Comparison of ENCODE assay signal across 19 cellular contexts in genomic region chr17:81807839-81808238, GRCh38. TPM values are rescaled to one million over a fixed set of nuclear protein-coding genes. Genes with fewer than 3 reads are reported as not detected.
DNase-seq lines count a peak whose midpoint lies in the region; ATAC-seq and TF ChIP-seq lines count a peak whose summit lies in the region.
"Had no signal": no experiment of that assay in that cellular context is flagged by ENCODE, and none has a peak within 500 bp of the region (broad histone marks: within the 10 kb centered on the region; RNA-seq: fewer than 3 reads in every experiment).

No MANE protein-coding gene starts in this region.

- peaks cover 24 to 69% of the 10 kb centered on the region in 2 donors for H3K27me3 Mint-ChIP-seq in effector memory CD8-positive, alpha-beta T cell

- peak; percentile 5; the same call in 2 of the 3 replicates for ATAC-seq in SK-N-SH treated with all-trans-retinoic acid at 6 μM for 48 hours
- ATAC-seq in left colon: peak; percentile 12
- ATAC-seq in effector memory CD8-positive, alpha-beta T cell (replicated peaks): no peak

- H3K27ac ChIP-seq in SK-N-SH (ENCODE audit: low read depth in 2 of 2, low read length in 1 of 2): no peak overlapping the region

- TF ChIP-seq CTCF in SK-N-SH (IDR thresholded peaks at IDR 0.05) (no peak), NB4 (IDR thresholded peaks at IDR 0.05; ENCODE audit: low read depth, low read length) (no peak)

- WGBS in SK-N-SH (ENCODE audit: low lambda C conversion rate): 40% methylated on average over 6 of the region's 13 CpGs

- H3K36me3 ChIP-seq in SK-N-SH (replicated peaks in 1 of 2; ENCODE audit: control insufficient read depth in 1 of 2, insufficient read depth in 2 of 2, low read length in 1 of 2): no peaks in the 10 kb centered on the region
- H3K36me3 ChIP-seq: HAP-1 had no signal

- no peak for TF ChIP-seq EP300 in SK-N-SH (IDR thresholded peaks at IDR 0.05; ENCODE audit: borderline replicate concordance in 1 of 2, low read depth in 1 of 2, low read length in 1 of 2)

- peaks cover 6% of the 10 kb centered on the region for H3K36me3 Mint-ChIP-seq in effector memory CD8-positive, alpha-beta T cell (ENCODE audit: insufficient read depth)

- CTCF ChIA-PET in SK-N-SH (lab: Yijun Ruan, JAX): interaction anchor here (1.1 to 7.3 kb wide), 12 partner anchors 10 to 152 kb away, joined by 3 to 60 read pairs (median 6); partner anchors contain the start of gene MCRIP1

- H3F3A ChIP-seq in SK-N-SH (replicated peaks; ENCODE audit: insufficient read depth): no peaks in the 10 kb centered on the region

- H3K9ac ChIP-seq in SK-N-SH: no peak overlapping the region

- peaks cover 0 to 33% of the 10 kb centered on the region in 2 experiments; a peak in 1 of 4 replicates for H3K4me1 ChIP-seq in SK-N-SH (ENCODE audit: control insufficient read depth in 1 of 2, insufficient read depth in 2 of 2, low read depth in 1 of 2, low read length in 1 of 2)
- H3K4me1 ChIP-seq: HAP-1 had no signal

- H3K27me3 ChIP-seq in SK-N-SH (ENCODE audit: insufficient read depth): peaks cover 80% of the 10 kb centered on the region

- H3K9me2 ChIP-seq in SK-N-SH: no peaks in the 10 kb centered on the region

- H3K4me2 ChIP-seq in SK-N-SH: no peak overlapping the region

- no peak overlapping the region for H3K27ac Mint-ChIP-seq in effector memory CD8-positive, alpha-beta T cell
- H3K27ac Mint-ChIP-seq: CD4-positive, alpha-beta T cell; HFFc6 had no signal

- H3K4me3 Mint-ChIP-seq in effector memory CD8-positive, alpha-beta T cell: no peak overlapping the region
- H3K4me3 Mint-ChIP-seq: CD4-positive, alpha-beta T cell; HFFc6 had no signal

- no peak for DNase-seq in SK-N-SH
- DNase-seq in NB4 (ENCODE audit: low read depth): peak; percentile 78
- DNase-seq in left colon: no peak
- no peak for DNase-seq in NOMO-1 (lab: John Stamatoyannopoulos, UW; ENCODE audit: unreplicated experiment in 2 of 2)
- DNase-seq in GDM1 (lab: John Stamatoyannopoulos, UW): no peak
- no peak for DNase-seq in effector memory CD8-positive, alpha-beta T cell
- DNase-seq: 8988T; AML-193; C1 segment of cervical spinal cord; CD4-positive, alpha-beta T cell; COR-L47; DMS153; DMS79 treated with DMSO at 0.1 percent for 48 hours; GF-D8; GOT3; HFFc6 had no signal

- H3K4me3 ChIP-seq in SK-N-SH (ENCODE audit: low read depth in 2 of 2, low read length in 1 of 2) (no peak overlapping the region), NB4 (ENCODE audit: low read depth, low read length) (no peak overlapping the region)
- H3K4me3 ChIP-seq: HAP-1 had no signal

- intact Hi-C loops in left colon (cut with DNase I, micrococcal nuclease): no loop called here

- H3K9me3 ChIP-seq in SK-N-SH: no peaks in the 10 kb centered on the region
- H3K9me3 ChIP-seq: HAP-1 had no signal

- H3K79me2 ChIP-seq in SK-N-SH (ENCODE audit: insufficient read depth): no peaks in the 10 kb centered on the region

- no peak for TF ChIP-seq RAD21 in SK-N-SH (IDR thresholded peaks at IDR 0.05; ENCODE audit: low read length)

- no peaks in the 10 kb centered on the region for H3K9me3 Mint-ChIP-seq in effector memory CD8-positive, alpha-beta T cell
- H3K9me3 Mint-ChIP-seq: CD4-positive, alpha-beta T cell had no signal

- TF ChIP-seq POLR2A in NB4 (IDR thresholded peaks at IDR 0.05; ENCODE audit: extremely low read depth, insufficient read length): no peak

- no peaks in the 10 kb centered on the region for H4K20me1 ChIP-seq in SK-N-SH (ENCODE audit: insufficient read depth)

- H3K4me1 Mint-ChIP-seq in effector memory CD8-positive, alpha-beta T cell (ENCODE audit: low read depth in 2 of 2): peaks cover 4 to 5% of the 10 kb centered on the region in 2 donors

- H2AFZ ChIP-seq in SK-N-SH (ENCODE audit: low read depth): no peak overlapping the region

- POLR2A ChIA-PET in SK-N-SH (lab: Yijun Ruan, JAX): interaction anchor here (0.8 to 1.1 kb wide), 3 partner anchors 13 to 25 kb away, joined by 3 to 6 read pairs (median 3); partner anchors contain the start of gene MCRIP1

TF ChIP-seq in SK-N-SH treated with all-trans-retinoic acid at 6 μM for 48 hours, 23 proteins besides CTCF, POLR2A, EP300 and RAD21:
- no peak for TF ChIP-seq TSHZ2 (CRISPR knock-in tag; IDR thresholded peaks at IDR 0.05)
- no peak for TF ChIP-seq OSR1 (CRISPR knock-in tag; IDR thresholded peaks at IDR 0.05)

TF ChIP-seq in SK-N-SH, 30 proteins besides CTCF, POLR2A, EP300 and RAD21:
- TF ChIP-seq FOXJ3 (CRISPR knock-in tag; IDR thresholded peaks at IDR 0.05): no peak
- no peak for TF ChIP-seq EZH2phosphoT487 (IDR thresholded peaks at IDR 0.05; ENCODE audit: borderline replicate concordance, low read depth)

RNA-seq across cellular contexts. Expression of gene GCGR, which starts 3.9 kb away (rescaled TPM):
- not detected in 2 replicates for polyA plus RNA-seq in SK-N-SH (2012; rRNA removed)
- not detected in 2 replicates for polyA plus RNA-seq in SK-N-SH (2012; cell fraction: cytosol; rRNA removed)
- polyA plus RNA-seq in SK-N-SH (2012; cell fraction: nucleus; rRNA removed): 0.02 and 0.15 TPM in 2 replicates
- total RNA-seq in left colon: under 1 TPM; 0.14 to 0.67 TPM
- total RNA-seq: CD4-positive, alpha-beta T cell; HFFc6; HT1080 had no signal

RNA-seq across cellular contexts. Expression of gene MCRIP1, which starts 25.3 kb away (rescaled TPM):
- polyA plus RNA-seq in SK-N-SH (2012; rRNA removed): 120 and 156 TPM in 2 replicates
- 65.6 and 105 TPM in 2 replicates for polyA plus RNA-seq in SK-N-SH (2012; cell fraction: cytosol; rRNA removed)
- polyA plus RNA-seq in SK-N-SH (2012; cell fraction: nucleus; rRNA removed): 167 and 258 TPM in 2 replicates
- total RNA-seq in left colon: 10 to 100 TPM; 16.4 to 30.4 TPM

RNA-seq across cellular contexts. Expression of gene PPP1R27, which starts 27.0 kb away (rescaled TPM):
- polyA plus RNA-seq in SK-N-SH (2012; rRNA removed): 0.07 and 0.16 TPM in 2 replicates
- polyA plus RNA-seq in SK-N-SH (2012; cell fraction: cytosol; rRNA removed): 0.01 TPM in 1 of 2 replicates, not detected in the other
- 0.19 and 0.23 TPM in 2 replicates for polyA plus RNA-seq in SK-N-SH (2012; cell fraction: nucleus; rRNA removed)
- not detected for total RNA-seq in left colon
- total RNA-seq: CD4-positive, alpha-beta T cell; HFFc6 had no signal

RNA-seq across cellular contexts. Expression of gene P4HB, which starts 52.5 kb away (rescaled TPM):
- polyA plus RNA-seq in SK-N-SH (2012; rRNA removed): 112 and 165 TPM in 2 replicates
- 240 and 314 TPM in 2 replicates for polyA plus RNA-seq in SK-N-SH (2012; cell fraction: cytosol; rRNA removed)
- 212 and 321 TPM in 2 replicates for polyA plus RNA-seq in SK-N-SH (2012; cell fraction: nucleus; rRNA removed)
- total RNA-seq in left colon: 100 to 1,000 TPM; 560 to 669 TPM
